1 cellular context compared by ENCODE assay signal in genomic region chr9:104923289-104923688, GRCh38.
TF ChIP-seq lines count a peak whose summit lies in the region.

No MANE protein-coding gene starts in this region.

TF ChIP-seq in SK-N-SH, 30 proteins besides CTCF, POLR2A, EP300 and RAD21 (continued from another document):
- TF ChIP-seq YY1 (IDR thresholded peaks at IDR 0.05; ENCODE audit: low read depth) = no peak
- no peak for TF ChIP-seq EZH2phosphoT487 (IDR thresholded peaks at IDR 0.05; ENCODE audit: borderline replicate concordance, low read depth)
- TF ChIP-seq, protein P1, sequence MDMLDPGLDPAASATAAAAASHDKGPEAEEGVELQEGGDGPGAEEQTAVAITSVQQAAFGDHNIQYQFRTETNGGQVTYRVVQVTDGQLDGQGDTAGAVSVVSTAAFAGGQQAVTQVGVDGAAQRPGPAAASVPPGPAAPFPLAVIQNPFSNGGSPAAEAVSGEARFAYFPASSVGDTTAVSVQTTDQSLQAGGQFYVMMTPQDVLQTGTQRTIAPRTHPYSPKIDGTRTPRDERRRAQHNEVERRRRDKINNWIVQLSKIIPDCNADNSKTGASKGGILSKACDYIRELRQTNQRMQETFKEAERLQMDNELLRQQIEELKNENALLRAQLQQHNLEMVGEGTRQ (IDR thresholded peaks at IDR 0.05; ENCODE audit: borderline replicate concordance, low read depth, low read length) = no peak
